19 cellular contexts compared by ENCODE assay signal in the genomic region with DNA sequence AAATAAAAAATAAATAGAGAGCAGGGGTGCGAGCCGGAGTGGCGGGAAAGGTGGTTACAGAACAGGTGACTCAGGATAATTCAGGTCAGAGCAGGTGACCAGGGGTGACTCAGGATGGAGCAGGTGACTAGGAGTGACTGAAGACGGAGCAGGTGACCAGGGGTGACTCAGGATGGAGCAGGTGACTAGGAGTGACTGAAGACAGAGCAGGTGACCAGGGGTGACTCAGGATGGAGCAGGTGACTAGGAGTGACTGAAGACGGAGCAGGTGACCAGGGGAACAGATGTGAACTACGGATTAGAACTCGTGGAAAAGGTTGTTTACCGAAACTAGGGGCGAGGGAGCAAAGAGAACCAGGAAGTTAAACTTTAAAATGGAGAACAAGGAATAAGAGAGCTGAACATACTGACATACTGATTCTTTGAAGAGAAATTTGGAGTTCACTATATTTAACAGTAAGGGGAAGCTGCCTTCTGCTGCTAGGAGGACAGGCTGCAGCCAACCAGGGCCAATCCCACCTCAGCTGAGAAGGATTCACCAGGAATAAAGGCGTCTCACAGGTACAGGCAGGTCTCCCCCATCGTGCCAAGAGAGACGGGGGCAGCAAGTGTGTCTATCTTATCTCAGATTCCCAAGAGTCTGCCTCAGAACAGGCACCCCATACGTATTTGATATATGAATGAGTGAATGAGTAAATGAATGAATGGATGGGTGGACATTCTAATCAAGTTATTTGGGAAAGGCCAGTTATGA.
A peak's percentile ranks its signal among the peaks of the same experiment; 100 is the strongest.
DNase-seq lines count a peak whose midpoint lies in the region; ATAC-seq and TF ChIP-seq lines count a peak whose summit lies in the region.
"Had no signal": no experiment of that assay in that cellular context is flagged by ENCODE, and none has a peak within 500 bp of the region (broad histone marks: within the 10 kb centered on the region; RNA-seq: fewer than 3 reads in every experiment).

No MANE protein-coding gene starts in this region.

- H3K79me2 ChIP-seq in trophoblast cell (ENCODE audit: control insufficient read depth, insufficient read depth, low read length, poor library complexity) = no peaks in the 10 kb centered on the region

- no peak overlapping the region for H2BK120ac ChIP-seq in trophoblast cell (ENCODE audit: insufficient read depth, low read length, poor library complexity)

- H3K18ac ChIP-seq in trophoblast cell (ENCODE audit: low read length) = no peak overlapping the region

- no peak overlapping the region for H2BK12ac ChIP-seq in trophoblast cell (ENCODE audit: low read length)

- H3K79me1 ChIP-seq in trophoblast cell (ENCODE audit: low read length) = no peaks in the 10 kb centered on the region

- no peak for TF ChIP-seq POLR2A in thyroid gland (IDR thresholded peaks at IDR 0.05)

- peaks cover 13% of the 10 kb centered on the region for H3K9me3 ChIP-seq in trophoblast cell (ENCODE audit: insufficient read depth, low read depth, low read length)
- H3K9me3 ChIP-seq in right atrium auricular region = no peaks in the 10 kb centered on the region
- no peaks in the 10 kb centered on the region for H3K9me3 ChIP-seq in thyroid gland
- H3K9me3 ChIP-seq: SJSA1 had no signal

- no peak overlapping the region for H3K4ac ChIP-seq in trophoblast cell (ENCODE audit: low read depth, low read length)

- no peak overlapping the region for H2AFZ ChIP-seq in trophoblast cell (ENCODE audit: insufficient read depth, low read length, poor library complexity)

- no peak overlapping the region for H3K4me3 ChIP-seq in trophoblast cell (ENCODE audit: low read depth, low read length)
- no peak overlapping the region for H3K4me3 ChIP-seq in right atrium auricular region
- H3K4me3 ChIP-seq in thyroid gland (replicated peaks in 1 of 3) = no peak overlapping the region
- H3K4me3 ChIP-seq: A549, SJSA1 had no signal

- DNase-seq in Caki2 (ENCODE audit: low read depth) = peak; percentile 2
- DNase-seq in LoVo (ENCODE audit: low spot score) = peak; percentile 20
- DNase-seq in trophoblast cell = peak; percentile 49 to 61
- DNase-seq in right atrium auricular region (ENCODE audit: low spot score) = no peak
- DNase-seq in thyroid gland = no peak
- DNase-seq in stimulated activated CD4-positive, alpha-beta T cell treated with anti-CD3 and anti-CD28 coated beads, Interleukin-2, amount 100 ng/mL, for 24 hours = no peak
- DNase-seq: CD4-positive, alpha-beta T cell; DMS79; KBM-7; NCI-H1417; NCI-H187 treated with DMSO at 0.1 percent for 48 hours; NCI-H226; NCI-H524 treated with DMSO at 0.1 percent for 48 hours; PC-3 had no signal

- H3K23ac ChIP-seq in trophoblast cell (ENCODE audit: low read length) = no peak overlapping the region

- no peak overlapping the region for H4K12ac ChIP-seq in trophoblast cell (ENCODE audit: low read depth, low read length)

- H3K27me3 ChIP-seq in trophoblast cell (ENCODE audit: insufficient read depth, low read length) (no peaks in the 10 kb centered on the region), right atrium auricular region (no peaks in the 10 kb centered on the region), thyroid gland (no peaks in the 10 kb centered on the region)
- H3K27me3 ChIP-seq: SJSA1 had no signal

- no peak overlapping the region for H4K91ac ChIP-seq in trophoblast cell (ENCODE audit: low read depth, low read length)

- H2AK5ac ChIP-seq in trophoblast cell (ENCODE audit: low read length) = no peak overlapping the region

- no peak overlapping the region for H3K14ac ChIP-seq in trophoblast cell (ENCODE audit: low read length)

- in situ Hi-C loops in Caki2 (cut with HindIII; ENCODE audit: low pct_unique_long_range_greater_than_20kb, low sequenced_read_pairs) = no loop called here

- TF ChIP-seq CTCF in right atrium auricular region (IDR thresholded peaks at IDR 0.05) (no peak), thyroid gland (IDR thresholded peaks at IDR 0.05) (no peak)

- H3K36me3 ChIP-seq in trophoblast cell (ENCODE audit: control insufficient read depth in 1 of 2, insufficient read depth in 2 of 2, low read length in 2 of 2) (no peaks in the 10 kb centered on the region), right atrium auricular region (no peaks in the 10 kb centered on the region), thyroid gland (no peaks in the 10 kb centered on the region)
- H3K36me3 ChIP-seq: SJSA1 had no signal

- no peak overlapping the region for H4K8ac ChIP-seq in trophoblast cell (ENCODE audit: low read depth, low read length)

- WGBS in trophoblast cell (ENCODE audit: extremely low coverage, insufficient coverage, insufficient read length) = no CpG with 5 or more reads among the region's 13 CpGs
- WGBS in thyroid gland, 2 donors = 93 to 95% methylated on average over 13 of the region's 13 CpGs

- H2BK5ac ChIP-seq in trophoblast cell (ENCODE audit: low read depth, low read length, poor library complexity) = no peak overlapping the region

- no peak overlapping the region for H3K27ac ChIP-seq in trophoblast cell (ENCODE audit: low read depth, low read length)
- no peak overlapping the region for H3K27ac ChIP-seq in right atrium auricular region
- H3K27ac ChIP-seq in thyroid gland = no peak overlapping the region
- H3K27ac ChIP-seq: A549, RWPE1, SJSA1 had no signal

- H3K9ac ChIP-seq in trophoblast cell (ENCODE audit: low read length) = no peak overlapping the region

- H3K4me2 ChIP-seq in trophoblast cell (ENCODE audit: low read length) = no peak overlapping the region
- H3K4me2 ChIP-seq: A549 had no signal

- ATAC-seq in esophagus mucosa = peak; percentile 59
- ATAC-seq: A549, HepG2, PC-3 had no signal

- H3K4me1 ChIP-seq in trophoblast cell (ENCODE audit: control insufficient read depth in 1 of 2, insufficient read depth in 2 of 2, low read length in 2 of 2) (no peaks in the 10 kb centered on the region), right atrium auricular region (no peaks in the 10 kb centered on the region), thyroid gland (no peaks in the 10 kb centered on the region)
- H3K4me1 ChIP-seq: A549, SJSA1 had no signal

- intact Hi-C loops in thyroid gland (cut with DNase I) = no loop called here

Comparison
In these comparisons a context has a peak if more than half of its experiments do, and no peak if none do; other contexts are left out.
1. DNase-seq: peak in Caki2 (single experiment), LoVo (single experiment) and trophoblast cell (2 of 2); none in right atrium auricular region (single experiment), thyroid gland (0 of 2) and stimulated activated CD4-positive, alpha-beta T cell treated with anti-CD3 and anti-CD28 coated beads, Interleukin-2, amount 100 ng/mL, for 24 hours (0 of 2).